Comparison of ENCODE assay signal across 8 cellular contexts in genomic region chr3:184289426-184289938, GRCh38. TPM values are rescaled to one million over a fixed set of nuclear protein-coding genes. Genes with fewer than 3 reads are reported as not detected.
DNase-seq lines count a peak whose midpoint lies in the region; ATAC-seq, FAIRE-seq and TF ChIP-seq lines count a peak whose summit lies in the region.

No MANE protein-coding gene starts in this region.

- no peaks in the 10 kb centered on the region for H3K9me3 ChIP-seq in A673 (ENCODE audit: low read depth, low read length, poor library complexity, severe bottlenecking)

- H3K4me3 ChIP-seq in A673 (ENCODE audit: low read depth, low read length, poor library complexity, severe bottlenecking) (no peak overlapping the region), WI38 (ENCODE audit: low read depth, low read length) (no peak overlapping the region), bronchial epithelial cell (ENCODE audit: low read depth, low read length) (no peak overlapping the region)

- peak; percentile 69 for DNase-seq in A673 (ENCODE audit: low spot score)
- DNase-seq in GM19239 (ENCODE audit: insufficient read length, low spot score), result peak; percentile 52
- peak; percentile 79 for DNase-seq in NCI-H2171 treated with DMSO at 0.1 percent for 48 hours (lab: John Stamatoyannopoulos, UW)
- DNase-seq in bronchial epithelial cell (ENCODE audit: low read depth), result peak; percentile 55
- peak; percentile 41 for DNase-seq in kidney glomerular epithelial cell (lab: John Stamatoyannopoulos, UW)
- DNase-seq in stimulated activated CD4-positive, alpha-beta T cell treated with anti-CD3 and anti-CD28 coated beads, TNF-alpha, amount 100 ng/mL, for 4 hours (ENCODE audit: low read depth in 3 of 3), result peak; percentile 41 to 49 (median 46)

- CTCF ChIA-PET in A673 (lab: Charles Lee), result interaction anchor here (0.6 to 1.2 kb wide), 3 partner anchors 393 to 1504 kb away, joined by 3 read pairs; no protein-coding TSS in a partner anchor

- H3K27ac ChIP-seq in A673 (ENCODE audit: low read depth, low read length, poor library complexity, severe bottlenecking), result no peak overlapping the region

- no TSS peak for BruUV-seq in A673 (replicated peaks; lab: Mats Ljungman, UMichigan)

- no peak for FAIRE-seq in GM19239 (lab: Jason Lieb, UNC)
- peak; percentile 13 for FAIRE-seq in bronchial epithelial cell (lab: Jason Lieb, UNC)

- POLR2A ChIA-PET in A673 (lab: Charles Lee; ENCODE audit: low non-redundant PET), result no interaction called here

- peak; percentile 76 for TF ChIP-seq CTCF in A673 (conservative IDR thresholded peaks at IDR 0.05; ENCODE audit: low read depth, low read length)
- peak; percentile 59 for TF ChIP-seq CTCF in WI38 (IDR thresholded peaks at IDR 0.05; ENCODE audit: low read depth, low read length)
- TF ChIP-seq CTCF in bronchial epithelial cell (IDR thresholded peaks at IDR 0.05; ENCODE audit: insufficient read depth, low read length, severe bottlenecking), result peak; percentile 73

- no peaks in the 10 kb centered on the region for H3K4me1 ChIP-seq in A673 (ENCODE audit: insufficient read depth, low read length, poor library complexity, severe bottlenecking)

- H3K27me3 ChIP-seq in A673 (replicated peaks; ENCODE audit: insufficient read depth, low read depth, low read length, poor library complexity) (no peaks in the 10 kb centered on the region), bronchial epithelial cell (ENCODE audit: control insufficient read depth, insufficient read depth, low read length) (peaks cover 3% of the 10 kb centered on the region)

- H3K36me3 ChIP-seq in A673 (ENCODE audit: insufficient read depth, low read length, poor library complexity, severe bottlenecking) (no peaks in the 10 kb centered on the region), bronchial epithelial cell (ENCODE audit: control insufficient read depth, insufficient read depth, low read length) (no peaks in the 10 kb centered on the region)

- ATAC-seq in HG03521 (IDR thresholded peaks at IDR 0.05; ENCODE audit: unreplicated experiment), result no peak

- intact Hi-C loops in A673 (cut with micrococcal nuclease; ENCODE audit: unreplicated experiment), result loop anchor here (1.0 kb wide), 1 partner anchor 394 kb away; no protein-coding TSS in a partner anchor

RNA-seq across cellular contexts. Expression of gene PSMD2, which starts 9.6 kb away (rescaled TPM):
- 622 and 645 TPM in 2 replicates for total RNA-seq in A673 (2021)
- total RNA-seq in bronchial epithelial cell, result 507 and 526 TPM in 2 replicates

RNA-seq across cellular contexts. Expression of gene ECE2, which starts 13.7 kb away (rescaled TPM):
- total RNA-seq in A673 (2021) (not detected in 2 replicates), bronchial epithelial cell (not detected in 2 replicates)

RNA-seq across cellular contexts. Expression of gene EIF4G1, which starts 24.9 kb away (rescaled TPM):
- total RNA-seq in A673 (2021), result 475 and 559 TPM in 2 replicates
- total RNA-seq in bronchial epithelial cell, result 244 and 339 TPM in 2 replicates

RNA-seq across cellular contexts. Expression of gene CAMK2N2, which starts 28.1 kb away (rescaled TPM):
- total RNA-seq in A673 (2021) (1.3 and 2.2 TPM in 2 replicates), bronchial epithelial cell (not detected in 2 replicates)

RNA-seq across cellular contexts. Expression of gene EEF1AKMT4, which starts 40.0 kb away (rescaled TPM):
- 7.0 and 7.8 TPM in 2 replicates for total RNA-seq in A673 (2021)
- total RNA-seq in bronchial epithelial cell, result 10.1 and 14.0 TPM in 2 replicates
